4 cellular contexts compared by ENCODE assay signal in the genomic region with DNA sequence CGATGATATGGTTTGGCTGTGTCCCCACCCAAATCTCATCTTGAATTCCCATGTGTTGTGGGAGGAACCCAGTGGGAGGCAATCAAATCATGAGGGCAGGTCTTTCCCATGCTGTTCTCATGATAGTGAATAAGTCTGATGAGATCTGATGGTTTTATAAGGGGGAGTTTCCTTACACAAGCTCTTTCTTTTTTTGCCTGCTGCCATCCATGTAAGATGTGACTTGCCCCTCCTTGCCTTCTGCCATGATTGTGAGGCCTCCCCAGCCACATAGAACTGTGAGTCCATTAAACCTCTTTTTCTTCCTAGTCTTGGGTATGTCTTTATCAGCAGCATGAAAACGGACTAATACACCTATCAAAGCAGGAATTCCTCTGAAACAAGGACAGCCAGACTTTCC.
DNase-seq lines count a peak whose midpoint lies in the region; ATAC-seq, FAIRE-seq and TF ChIP-seq lines count a peak whose summit lies in the region.
"Not testable (repeated sequence)": the region's sequence is repeated elsewhere in the genome, so short reads cannot be mapped to it uniquely, and the experiment has no call there.

No MANE protein-coding gene starts in this region.

- not testable (repeated sequence) for H3K9me1 ChIP-seq in K562 (ENCODE audit: control insufficient read depth, insufficient read depth, low read length)

- H3K27me3 ChIP-seq in Caco-2 (replicated peaks; ENCODE audit: control insufficient read depth, insufficient read depth, low read length); K562 (ENCODE audit: control insufficient read depth in 2 of 2, insufficient read depth in 2 of 2, low read length in 2 of 2); esophagus muscularis mucosa; HepG2 (ENCODE audit: control insufficient read depth in 1 of 2, insufficient read depth in 2 of 2, low read length in 2 of 2): not testable (repeated sequence)

- in situ Hi-C loops in K562 (cut with MboI); HepG2 (cut with HindIII; ENCODE audit: extremely low pct_ligation_motif_present, low pct_unique_long_range_greater_than_20kb): not testable (repeated sequence)

- H4K20me1 ChIP-seq in K562 (replicated peaks; ENCODE audit: control insufficient read depth, insufficient read depth, low read length); HepG2 (ENCODE audit: insufficient read depth, low read length): not testable (repeated sequence)

- H3K27ac Mint-ChIP-seq in Caco-2 (ENCODE audit: unreplicated experiment) = peak overlapping the region; percentile 20

- TF ChIP-seq POLR2A in K562 (conservative IDR thresholded peaks at IDR 0.05); esophagus muscularis mucosa (IDR thresholded peaks at IDR 0.05; ENCODE audit: low read depth); HepG2 (IDR thresholded peaks at IDR 0.05; ENCODE audit: insufficient read depth in 1 of 2, low read depth in 2 of 2, low read length in 2 of 2): not testable (repeated sequence)

- not testable (repeated sequence) for H3K27ac ChIP-seq in K562 (ENCODE audit: extremely low read depth, low read depth, low read length); esophagus muscularis mucosa (replicated peaks in 1 of 4); HepG2 (ENCODE audit: extremely low read length, insufficient read depth, low read length)

- H3K4me2 ChIP-seq in K562 (ENCODE audit: insufficient read depth, low read length); HepG2 (ENCODE audit: low read depth, low read length): not testable (repeated sequence)

- not testable (repeated sequence) for H3K79me2 ChIP-seq in K562 (ENCODE audit: control insufficient read depth, insufficient read depth, low read length); HepG2 (ENCODE audit: insufficient read depth, low read length)

- peaks cover 14% of the 10 kb centered on the region; the same call in 1 of the 2 replicates for H3K9me3 ChIP-seq in Caco-2
- not testable (repeated sequence) for H3K9me3 ChIP-seq in K562 (replicated peaks; ENCODE audit: control insufficient read depth, insufficient read depth, low read depth, low read length); esophagus muscularis mucosa; HepG2 (ENCODE audit: low read length)

- not testable (repeated sequence) for ATAC-seq in K562, HepG2

- peaks cover 25% of the 10 kb centered on the region for H3K9me3 Mint-ChIP-seq in Caco-2 (ENCODE audit: unreplicated experiment)

- not testable (repeated sequence) for BruUV-seq in Caco-2 (replicated peaks; lab: Mats Ljungman, UMichigan); K562 (replicated peaks; lab: Mats Ljungman, UMichigan); HepG2 (replicated peaks; lab: Mats Ljungman, UMichigan)

- peaks cover 40% of the 10 kb centered on the region for H3K4me1 ChIP-seq in Caco-2
- not testable (repeated sequence) for H3K4me1 ChIP-seq in K562 (replicated peaks in 1 of 2; ENCODE audit: control insufficient read depth in 2 of 2, insufficient read depth in 2 of 2, low read length in 2 of 2); esophagus muscularis mucosa
- H3K4me1 ChIP-seq in HepG2 (ENCODE audit: insufficient read depth, low read length) = peaks cover 67% of the 10 kb centered on the region

- TF ChIP-seq RAD21 in K562 (CRISPR knock-in tag; conservative IDR thresholded peaks at IDR 0.05 in 1 of 2, IDR thresholded peaks at IDR 0.05 in 1 of 2); HepG2 (CRISPR knock-in tag; IDR thresholded peaks at IDR 0.05): not testable (repeated sequence)

- H3K4me3 Mint-ChIP-seq in Caco-2 (ENCODE audit: unreplicated experiment) = not testable (repeated sequence)

- H3K9ac ChIP-seq in K562 (ENCODE audit: insufficient read depth in 1 of 2, low read depth in 2 of 2, low read length in 2 of 2); HepG2 (ENCODE audit: insufficient read depth, low read depth, low read length): not testable (repeated sequence)

- not testable (repeated sequence) for TF ChIP-seq EP300 in K562 (IDR thresholded peaks at IDR 0.05; ENCODE audit: low read length); esophagus muscularis mucosa (IDR thresholded peaks at IDR 0.05); HepG2 (IDR thresholded peaks at IDR 0.05; ENCODE audit: low read depth in 2 of 2, low read length in 2 of 2); HepG2 (CRISPR knock-in tag; IDR thresholded peaks at IDR 0.05; ENCODE audit: borderline replicate concordance)

- DNase-seq in Caco-2; K562 (ENCODE audit: extremely low read depth in 1 of 4, low spot score in 3 of 4); HepG2 (ENCODE audit: low spot score): not testable (repeated sequence)
- peak; percentile 31 for DNase-seq in esophagus muscularis mucosa (ENCODE audit: extremely low spot score)

- intact Hi-C loops in Caco-2 (cut with micrococcal nuclease; ENCODE audit: unreplicated experiment) = loop anchor here (5.0 kb wide), 1 partner anchor 104 kb away; no protein-coding TSS in a partner anchor
- intact Hi-C loops in K562 (cut with micrococcal nuclease); esophagus muscularis mucosa (cut with DNase I); HepG2 (cut with micrococcal nuclease; ENCODE audit: unreplicated experiment): not testable (repeated sequence)

- POLR2A ChIA-PET in Caco-2 (lab: Charles Lee); K562 (lab: Yijun Ruan, JAX): not testable (repeated sequence)
- POLR2A ChIA-PET in HepG2 (lab: Yijun Ruan, JAX) = interaction anchor here (0.5 kb wide), 1 partner anchor 32 kb away, joined by 3 read pairs; no protein-coding TSS in a partner anchor

- H3K36me3 Mint-ChIP-seq in Caco-2 (ENCODE audit: insufficient read depth, unreplicated experiment) = not testable (repeated sequence)

- not testable (repeated sequence) for TF ChIP-seq CTCF in Caco-2 (IDR thresholded peaks at IDR 0.05; ENCODE audit: insufficient read depth in 1 of 2, low read depth in 1 of 2, low read length in 1 of 2, severe bottlenecking in 1 of 2, unreplicated experiment in 1 of 2); K562 (IDR thresholded peaks at IDR 0.05 in 2 of 3, conservative IDR thresholded peaks at IDR 0.05 in 1 of 3; ENCODE audit: insufficient read depth in 2 of 3, low read depth in 1 of 3, low read length in 3 of 3); esophagus muscularis mucosa (IDR thresholded peaks at IDR 0.05); HepG2 (CRISPR knock-in tag; IDR thresholded peaks at IDR 0.05)

- H3K36me3 ChIP-seq in Caco-2 (ENCODE audit: control insufficient read depth, insufficient read depth, low read length); K562 (ENCODE audit: control insufficient read depth, insufficient read depth, low read length); esophagus muscularis mucosa; HepG2 (replicated peaks in 1 of 2; ENCODE audit: control insufficient read depth in 1 of 2, insufficient read depth in 2 of 2, low read length in 2 of 2): not testable (repeated sequence)

- 8% methylated on average over 2 of the region's 2 CpGs for WGBS in K562 (ENCODE audit: insufficient coverage, low coverage, missing lambda C conversion rate)
- WGBS in esophagus muscularis mucosa = 76% methylated on average over 2 of the region's 2 CpGs
- 99% methylated on average over 2 of the region's 2 CpGs for WGBS in HepG2 (ENCODE audit: low lambda C conversion rate)

- H3K4me3 ChIP-seq in Caco-2 (ENCODE audit: low read depth, low read length); K562; esophagus muscularis mucosa; HepG2 (replicated peaks in 1 of 3; ENCODE audit: insufficient read depth in 1 of 3, low read depth in 2 of 3, low read length in 3 of 3): not testable (repeated sequence)

- H3K4me1 Mint-ChIP-seq in Caco-2 (ENCODE audit: low read depth, unreplicated experiment) = peaks cover 21% of the 10 kb centered on the region

- FAIRE-seq in K562 (lab: Jason Lieb, UNC); HepG2 (lab: Jason Lieb, UNC): not testable (repeated sequence)

- not testable (repeated sequence) for H3K27me3 Mint-ChIP-seq in Caco-2 (ENCODE audit: insufficient read depth, unreplicated experiment)

- H2AFZ ChIP-seq in K562 (ENCODE audit: low read depth, low read length); HepG2 (ENCODE audit: low read length): not testable (repeated sequence)

- CTCF ChIA-PET in Caco-2 (lab: Charles Lee); K562 (lab: Yijun Ruan, JAX; ENCODE audit: low intra/inter-chr PET ratio); HepG2 (lab: Yijun Ruan, JAX; ENCODE audit: low intra/inter-chr PET ratio, low total read pairs): not testable (repeated sequence)

TF ChIP-seq in K562, 482 proteins besides CTCF, POLR2A, EP300 and RAD21:
- TF ChIP-seq ZNF431 (CRISPR knock-in tag; IDR thresholded peaks at IDR 0.05) = peak; percentile 85

TF ChIP-seq in HepG2, 621 proteins besides CTCF, POLR2A, EP300 and RAD21:
- TF ChIP-seq ZNF431 (CRISPR knock-in tag; IDR thresholded peaks at IDR 0.05; ENCODE audit: borderline replicate concordance, low read depth) = peak; percentile 99
